1 cellular context compared by ENCODE assay signal in genomic region chr9:137439158-137439714, GRCh38.
A peak's percentile ranks its signal among the peaks of the same experiment; 100 is the strongest.
TF ChIP-seq lines count a peak whose summit lies in the region.

No MANE protein-coding gene starts in this region.

TF ChIP-seq in HepG2, 621 proteins besides CTCF, POLR2A, EP300 and RAD21:
- TF ChIP-seq ZNF34 (CRISPR knock-in tag; IDR thresholded peaks at IDR 0.05; ENCODE audit: borderline replicate concordance): no peak
- TF ChIP-seq HNRNPL (IDR thresholded peaks at IDR 0.05; ENCODE audit: low read depth, low read length): 0 out of 2 replicates have a peak, but pooled peaks have one; percentile 38
TF ChIP-seq in HepG2: peak in this region for 1.
